1 cellular context compared by ENCODE assay signal in genomic region chr14:92122351-92122677, GRCh38.
A peak's percentile ranks its signal among the peaks of the same experiment; 100 is the strongest.
TF ChIP-seq lines count a peak whose summit lies in the region.

No MANE protein-coding gene starts in this region.

TF ChIP-seq in H1, 55 proteins besides CTCF, POLR2A, EP300 and RAD21:
- TF ChIP-seq TBP (IDR thresholded peaks at IDR 0.05; ENCODE audit: low read depth, low read length) (no peak), SAP30 (IDR thresholded peaks at IDR 0.05; ENCODE audit: insufficient read depth, insufficient replicate concordance, low read length) (no peak), ASH2L (IDR thresholded peaks at IDR 0.05; ENCODE audit: low read length) (peak; percentile 14), ATF2 (IDR thresholded peaks at IDR 0.05; ENCODE audit: low read length) (no peak), MAX (IDR thresholded peaks at IDR 0.05) (0 out of 2 replicates have a peak, but pooled peaks have one; percentile 12), SIRT6 (IDR thresholded peaks at IDR 0.05; ENCODE audit: low read length) (no peak), YY1 (IDR thresholded peaks at IDR 0.05; ENCODE audit: low read depth, low read length) (no peak), SP2 (IDR thresholded peaks at IDR 0.05; ENCODE audit: low read length) (no peak), EZH2 (IDR thresholded peaks at IDR 0.05; ENCODE audit: low read depth, low read length, severe bottlenecking) (no peak), POU5F1 (IDR thresholded peaks at IDR 0.05; ENCODE audit: low read depth, low read length) (no peak), BCL11A (IDR thresholded peaks at IDR 0.05; ENCODE audit: low read depth in 2 of 2, low read length in 2 of 2) (no peak), USF2 (IDR thresholded peaks at IDR 0.05; ENCODE audit: low read length) (no peak), CHD2 (IDR thresholded peaks at IDR 0.05; ENCODE audit: low read length) (no peak), NRF1 (IDR thresholded peaks at IDR 0.05; ENCODE audit: low read depth, low read length) (no peak), FOSL1 (IDR thresholded peaks at IDR 0.05; ENCODE audit: insufficient read depth, low read depth, low read length) (no peak)
